8 cellular contexts compared by ENCODE assay signal in genomic region chr1:16498573-16499359, GRCh38.
A peak's percentile ranks its signal among the peaks of the same experiment; 100 is the strongest.
DNase-seq lines count a peak whose midpoint lies in the region; ATAC-seq and TF ChIP-seq lines count a peak whose summit lies in the region.

No MANE protein-coding gene starts in this region.

- peak; percentile 57 for DNase-seq in AG09319 (ENCODE audit: extremely low read depth, low read depth)
- DNase-seq in NCI-H446 treated with DMSO at 0.1 percent for 48 hours (lab: John Stamatoyannopoulos, UW), result peak; percentile 68
- DNase-seq in activated CD4-positive, CD25-positive, alpha-beta regulatory T cell treated with anti-CD3 and anti-CD28 coated beads, Interleukin-2, amount 50 U/mL, for 72 hours, result peak; percentile 88
- DNase-seq in cerebellar cortex (ENCODE audit: low spot score), result peak; percentile 82
- DNase-seq in kidney tubule cell (ENCODE audit: low spot score), result peak; percentile 88
- DNase-seq in stimulated activated CD4-positive, alpha-beta T cell treated with anti-CD3 and anti-CD28 coated beads, Interleukin-15, amount 100 ng/mL, for 48 hours (ENCODE audit: low read depth in 2 of 2), result peak; percentile 58 to 79

- no peak for TF ChIP-seq CTCF in AG09319 (IDR thresholded peaks at IDR 0.05; ENCODE audit: low read depth, low read length)

- ATAC-seq in GM19035 (IDR thresholded peaks at IDR 0.05; ENCODE audit: unreplicated experiment) (peak; percentile 88), HG03342 (IDR thresholded peaks at IDR 0.05; ENCODE audit: unreplicated experiment) (peak; percentile 93)

Comparison
In these comparisons a context has a peak if more than half of its experiments do, and no peak if none do; other contexts are left out.
1. Peak in every context shown above with its lines: DNase-seq and ATAC-seq.